ENCODE assay signal across 1 cellular context in genomic region chr12:53652366-53652765, GRCh38.
TF ChIP-seq lines count a peak whose summit lies in the region.

No MANE protein-coding gene starts in this region.

TF ChIP-seq in GM23338, 12 proteins besides CTCF, POLR2A, EP300 and RAD21 (continued from another document):
- TF ChIP-seq ZNF462 (CRISPR knock-in tag; IDR thresholded peaks at IDR 0.05): no peak
